In genomic region chr1:174159253-174160108, GRCh38 we compare ENCODE assay signal across 8 cellular contexts. TPM values are rescaled to one million over a fixed set of nuclear protein-coding genes. Genes with fewer than 3 reads are reported as not detected.
A peak's percentile ranks its signal among the peaks of the same experiment; 100 is the strongest.
DNase-seq lines count a peak whose midpoint lies in the region; TF ChIP-seq lines count a peak whose summit lies in the region.

TSS of gene RABGAP1L (plus strand) at chr1:174159520.

- peak within 1 kb of the TSS; percentile 82 to 100 (median 97) for H3K27ac Mint-ChIP-seq in CD8-positive, alpha-beta memory T cell

- CTCF ChIA-PET in CD8-positive, alpha-beta memory T cell (lab: Charles Lee) = interaction anchor here (1.0 to 1.3 kb wide), 2 partner anchors 44 to 58 kb away, joined by 3 read pairs; no protein-coding TSS in a partner anchor
- CTCF ChIA-PET in activated CD8-positive, alpha-beta memory T cell treated with anti-CD3 and anti-CD28 coated beads for 36 hours (lab: Charles Lee) = interaction anchor here (1.7 kb wide), 1 partner anchor 47 kb away, joined by 3 read pairs; no protein-coding TSS in a partner anchor

- no peaks in the 10 kb centered on the region for H3K9me3 ChIP-seq in CD8-positive, alpha-beta memory T cell (ENCODE audit: low read length)

- POLR2A ChIA-PET in CD8-positive, alpha-beta memory T cell (lab: Charles Lee) = interaction anchor here (1.0 to 1.7 kb wide), 4 partner anchors 32 to 683 kb away, joined by 4 to 5 read pairs (median 4); partner anchors contain the start of gene RC3H1
- POLR2A ChIA-PET in activated CD8-positive, alpha-beta memory T cell treated with anti-CD3 and anti-CD28 coated beads for 36 hours (lab: Charles Lee) = interaction anchor here (0.7 kb wide), 1 partner anchor 44 kb away, joined by 5 read pairs; no protein-coding TSS in a partner anchor

- peak within 1 kb of the TSS; percentile 88 for H3K4me3 ChIP-seq in CD8-positive, alpha-beta memory T cell (ENCODE audit: low read length)

- peaks cover 0 to 12% (median 0%) of the 10 kb centered on the region in 3 donors for H3K36me3 Mint-ChIP-seq in CD8-positive, alpha-beta memory T cell

- DNase-seq in CD8-positive, alpha-beta memory T cell = peak; percentile 87 to 95 (median 94)
- DNase-seq in GM20000 (ENCODE audit: low spot score) (peak; percentile 94), HT-29 (ENCODE audit: low spot score) (peak; percentile 94), lung microvascular endothelial cell (ENCODE audit: low read depth in 2 of 2) (peak; percentile 96 to 97)
- DNase-seq in NK-92 treated with Interleukin-12 subunit alpha and Interleukin-12 subunit beta, amount 100 ng/mL, for 24 hours (lab: John Stamatoyannopoulos, UW) = peak; percentile 89
- DNase-seq in effector CD8-positive, alpha-beta T cell (lab: John Stamatoyannopoulos, UW) = peak; percentile 82
- DNase-seq in stimulated activated CD4-positive, alpha-beta T cell treated with anti-CD3 and anti-CD28 coated beads, TNF-alpha, amount 100 ng/mL, for 4 hours (ENCODE audit: low read depth in 3 of 3) = peak; percentile 83 to 91 (median 88)

- H3K4me1 ChIP-seq in CD8-positive, alpha-beta memory T cell (ENCODE audit: insufficient read depth, low read length) = peaks cover 27% of the 10 kb centered on the region

- no peaks in the 10 kb centered on the region for H3K9me3 Mint-ChIP-seq in CD8-positive, alpha-beta memory T cell

- H3K27ac ChIP-seq in CD8-positive, alpha-beta memory T cell (ENCODE audit: low read depth, low read length) = peak within 1 kb of the TSS; percentile 83

- H3K36me3 ChIP-seq in CD8-positive, alpha-beta memory T cell (ENCODE audit: insufficient read depth, low read length) = no peaks in the 10 kb centered on the region

- no peaks in the 10 kb centered on the region for H3K27me3 ChIP-seq in CD8-positive, alpha-beta memory T cell (ENCODE audit: insufficient read depth, low read length, poor library complexity, severe bottlenecking)

- H3K4me1 Mint-ChIP-seq in CD8-positive, alpha-beta memory T cell = peaks cover 62 to 78% (median 78%) of the 10 kb centered on the region in 3 donors

- peak within 1 kb of the TSS; percentile 89 to 98 (median 94) for H3K4me3 Mint-ChIP-seq in CD8-positive, alpha-beta memory T cell

- no peaks in the 10 kb centered on the region for H3K27me3 Mint-ChIP-seq in CD8-positive, alpha-beta memory T cell

- no peak for TF ChIP-seq CTCF in GM20000 (IDR thresholded peaks at IDR 0.05; ENCODE audit: extremely low read depth, missing control alignments)

RNA-seq across cellular contexts. Expression of gene RABGAP1L, which starts in this region (rescaled TPM):
- total RNA-seq in CD8-positive, alpha-beta memory T cell = 10 to 100 TPM; 41.7 to 42.7 TPM
- polyA plus RNA-seq in CD8-positive, alpha-beta memory T cell = 78.5 TPM
- total RNA-seq in HT-29 (2014; rRNA removed; shearing (Covaris generic)) = 18.4 and 20.2 TPM in 2 replicates
- total RNA-seq in activated CD8-positive, alpha-beta memory T cell treated with anti-CD3 and anti-CD28 coated beads for 36 hours = 10 to 100 TPM; 31.8 to 33.4 TPM
- 17.9 and 27.0 TPM in 2 replicates for total RNA-seq in lung microvascular endothelial cell

Comparison
In these comparisons a context has a peak if more than half of its experiments do, and no peak if none do; other contexts are left out.
1. Peak in every context shown above with its lines: DNase-seq, H3K4me3 ChIP-seq and H3K27ac ChIP-seq.